In genomic region chr10:31908157-31908556, GRCh38 we compare ENCODE assay signal across 33 cellular contexts. TPM values are rescaled to one million over a fixed set of nuclear protein-coding genes. Genes with fewer than 3 reads are reported as not detected.
DNase-seq lines count a peak whose midpoint lies in the region; ATAC-seq, FAIRE-seq and TF ChIP-seq lines count a peak whose summit lies in the region.
"Had no signal": no experiment of that assay in that cellular context is flagged by ENCODE, and none has a peak within 500 bp of the region (broad histone marks: within the 10 kb centered on the region; RNA-seq: fewer than 3 reads in every experiment).

No MANE protein-coding gene starts in this region.

- H3K27me3 ChIP-seq in vagina: no peaks in the 10 kb centered on the region
- H3K27me3 ChIP-seq: sigmoid colon, SJCRH30, upper lobe of left lung had no signal

- intact Hi-C loops in vagina (cut with DNase I): no loop called here

- H3K4me1 Mint-ChIP-seq in naive B cell (peaks cover 39 to 62% (median 46%) of the 10 kb centered on the region in 3 donors), mesothelial cell of epicardium (peaks cover 15% of the 10 kb centered on the region)

- H3K27me3 Mint-ChIP-seq in naive B cell (no peaks in the 10 kb centered on the region), mesothelial cell of epicardium (ENCODE audit: low read depth) (no peaks in the 10 kb centered on the region)
- H3K27me3 Mint-ChIP-seq: activated CD8-positive, alpha-beta T cell treated with anti-CD3 and anti-CD28 coated beads for 36 hours; activated T-helper 17 cell treated with anti-CD3 and anti-CD28 coated beads, Interleukin-2, amount 50 U/mL, for 72 hours; CD4-positive, alpha-beta memory T cell; IgD-negative memory B cell had no signal

- no peaks in the 10 kb centered on the region for H3K36me3 ChIP-seq in vagina
- H3K36me3 ChIP-seq: sigmoid colon had no signal

- no peaks in the 10 kb centered on the region for H3K9me3 Mint-ChIP-seq in naive B cell
- H3K9me3 Mint-ChIP-seq in mesothelial cell of epicardium: no peaks in the 10 kb centered on the region
- H3K9me3 Mint-ChIP-seq: activated CD8-positive, alpha-beta T cell treated with anti-CD3 and anti-CD28 coated beads for 36 hours; activated naive CD4-positive, alpha-beta T cell treated with anti-CD3 and anti-CD28 coated beads, Interleukin-2, amount 50 U/mL, for 72 hours; activated T-helper 17 cell treated with anti-CD3 and anti-CD28 coated beads, Interleukin-2, amount 50 U/mL, for 72 hours; CD4-positive, alpha-beta memory T cell; H9; IgD-negative memory B cell; neural crest cell; stimulated activated effector memory CD8-positive, alpha-beta T cell treated with anti-CD3 and anti-CD28 coated beads, Interleukin-12 subunit alpha, Interleukin-12 subunit beta, amount 100 ng/mL, for 72 hours; T-helper 1 cell treated with Interleukin-12 subunit alpha and Interleukin-12 subunit beta and Interleukin-4 antibody, amounts not matched to agents 30 μg/mL and 1 μg/mL, for 36 hours had no signal

- TF ChIP-seq POLR2A in H54 (IDR thresholded peaks at IDR 0.05; ENCODE audit: low read depth, low read length) (no peak), vagina (IDR thresholded peaks at IDR 0.05) (no peak)

- no peak overlapping the region for H3K4me3 ChIP-seq in vagina
- H3K4me3 ChIP-seq: lower lobe of right lung, sigmoid colon, SJCRH30, upper lobe of left lung had no signal

- no peak overlapping the region for H3K4me3 Mint-ChIP-seq in naive B cell
- H3K4me3 Mint-ChIP-seq in mesothelial cell of epicardium: no peak overlapping the region
- H3K4me3 Mint-ChIP-seq: activated CD8-positive, alpha-beta T cell treated with anti-CD3 and anti-CD28 coated beads for 36 hours; activated T-helper 17 cell treated with anti-CD3 and anti-CD28 coated beads, Interleukin-2, amount 50 U/mL, for 72 hours; CD4-positive, alpha-beta memory T cell; H9; neural crest cell; stimulated activated effector memory CD8-positive, alpha-beta T cell treated with anti-CD3 and anti-CD28 coated beads, Interleukin-12 subunit alpha, Interleukin-12 subunit beta, amount 100 ng/mL, for 72 hours; T-helper 1 cell treated with Interleukin-12 subunit alpha and Interleukin-12 subunit beta and Interleukin-4 antibody, amounts not matched to agents 30 μg/mL and 1 μg/mL, for 36 hours had no signal

- no peak for ATAC-seq in naive B cell (ENCODE audit: low read depth in 2 of 2)
- ATAC-seq: activated CD8-positive, alpha-beta T cell treated with anti-CD3 and anti-CD28 coated beads for 36 hours; activated naive CD4-positive, alpha-beta T cell treated with anti-CD3 and anti-CD28 coated beads, Interleukin-2, amount 50 U/mL, for 72 hours; activated T-helper 17 cell treated with anti-CD3 and anti-CD28 coated beads, Interleukin-2, amount 50 U/mL, for 72 hours; lower lobe of right lung; stimulated activated effector memory CD8-positive, alpha-beta T cell treated with anti-CD3 and anti-CD28 coated beads, Interleukin-12 subunit alpha, Interleukin-12 subunit beta, amount 100 ng/mL, for 72 hours had no signal

- TF ChIP-seq CTCF in vagina (IDR thresholded peaks at IDR 0.05) (no peak), mesothelial cell of epicardium (IDR thresholded peaks at IDR 0.05; ENCODE audit: unreplicated experiment) (no peak)

- H3K36me3 Mint-ChIP-seq in naive B cell: peaks cover 13 to 32% of the 10 kb centered on the region in 2 donors
- peaks cover 38% of the 10 kb centered on the region for H3K36me3 Mint-ChIP-seq in mesothelial cell of epicardium

- no peaks in the 10 kb centered on the region for H3K9me3 ChIP-seq in vagina
- H3K9me3 ChIP-seq: lower lobe of right lung, sigmoid colon, SJCRH30, upper lobe of left lung had no signal

- DNase-seq in AG20443 (ENCODE audit: low spot score): peak; percentile 22
- no peak for DNase-seq in H54 (ENCODE audit: insufficient read length, low spot score)
- DNase-seq in dermis microvascular lymphatic vessel endothelial cell (ENCODE audit: low read depth in 2 of 2): peak; percentile 16 to 30
- DNase-seq in naive B cell: no peak
- no peak for DNase-seq in vagina (ENCODE audit: extremely low spot score in 2 of 2)
- DNase-seq in mesothelial cell of epicardium (ENCODE audit: low spot score in 2 of 2, unreplicated experiment in 2 of 2): no peak
- DNase-seq in activated gamma-delta T cell treated with Interleukin-2 at 50 U/mL for 16 hours: no peak
- DNase-seq: activated CD4-positive, alpha-beta T cell treated with anti-CD3 and anti-CD28 coated beads for 1 hour; activated CD8-positive, alpha-beta T cell treated with anti-CD3 and anti-CD28 coated beads for 36 hours; AML-193; anterior cingulate cortex; CD4-positive, alpha-beta memory T cell; central memory CD4-positive, alpha-beta T cell; DMS153; glutamatergic neuron; H9; lower lobe of right lung; NCI-H1092 treated with DMSO at 0.1 percent for 48 hours; NCI-H2029; NCI-H526 treated with DMSO at 0.1 percent for 48 hours; posterior cingulate gyrus; sigmoid colon; SJCRH30; stimulated activated CD4-positive, alpha-beta T cell treated with anti-CD3 and anti-CD28 coated beads, Interleukin-4, amount 100 ng/mL, for 24 hours; upper lobe of left lung had no signal

- H3K27ac ChIP-seq in vagina: no peak overlapping the region
- H3K27ac ChIP-seq: lower lobe of right lung, SJCRH30, upper lobe of left lung had no signal

- peak; percentile 15 for FAIRE-seq in H54 (lab: Jason Lieb, UNC)
- FAIRE-seq: endometrium, TTC549 had no signal

- H3K27ac Mint-ChIP-seq in naive B cell: peak overlapping the region in 4 of 6 donors; percentile 1 to 70 (median 39)
- H3K27ac Mint-ChIP-seq in mesothelial cell of epicardium: no peak overlapping the region
- H3K27ac Mint-ChIP-seq: activated CD8-positive, alpha-beta T cell treated with anti-CD3 and anti-CD28 coated beads for 36 hours; activated naive CD4-positive, alpha-beta T cell treated with anti-CD3 and anti-CD28 coated beads, Interleukin-2, amount 50 U/mL, for 72 hours; activated T-helper 17 cell treated with anti-CD3 and anti-CD28 coated beads, Interleukin-2, amount 50 U/mL, for 72 hours; CD4-positive, alpha-beta memory T cell; H9; IgD-negative memory B cell; stimulated activated effector memory CD8-positive, alpha-beta T cell treated with anti-CD3 and anti-CD28 coated beads, Interleukin-12 subunit alpha, Interleukin-12 subunit beta, amount 100 ng/mL, for 72 hours; T-helper 1 cell treated with Interleukin-12 subunit alpha and Interleukin-12 subunit beta and Interleukin-4 antibody, amounts not matched to agents 30 μg/mL and 1 μg/mL, for 36 hours had no signal

- H3K4me1 ChIP-seq in vagina: peaks cover 37% of the 10 kb centered on the region
- H3K4me1 ChIP-seq: SJCRH30 had no signal

RNA-seq across cellular contexts. Expression of gene ARHGAP12, which starts 20.5 kb away (rescaled TPM):
- total RNA-seq in dermis microvascular lymphatic vessel endothelial cell: 19.8 and 22.8 TPM in 2 replicates
- 10 to 100 TPM; 13.1 to 18.2 (median 15.1) TPM for polyA plus RNA-seq in naive B cell (ENCODE audit: low read depth in 6 of 6)
- total RNA-seq in vagina: 32.2 TPM
- total RNA-seq in mesothelial cell of epicardium: 35.1 to 37.0 TPM (median 35.3 TPM) in 3 replicates

Comparison
In these comparisons a context has a peak if more than half of its experiments do, and no peak if none do; other contexts are left out.
1. DNase-seq: peak in AG20443 (single experiment) and dermis microvascular lymphatic vessel endothelial cell (2 of 2); none in H54 (single experiment), naive B cell (single experiment), vagina (0 of 2), mesothelial cell of epicardium (0 of 2) and activated gamma-delta T cell treated with Interleukin-2 at 50 U/mL for 16 hours (single experiment).